26 cellular contexts compared by ENCODE assay signal in the genomic region with DNA sequence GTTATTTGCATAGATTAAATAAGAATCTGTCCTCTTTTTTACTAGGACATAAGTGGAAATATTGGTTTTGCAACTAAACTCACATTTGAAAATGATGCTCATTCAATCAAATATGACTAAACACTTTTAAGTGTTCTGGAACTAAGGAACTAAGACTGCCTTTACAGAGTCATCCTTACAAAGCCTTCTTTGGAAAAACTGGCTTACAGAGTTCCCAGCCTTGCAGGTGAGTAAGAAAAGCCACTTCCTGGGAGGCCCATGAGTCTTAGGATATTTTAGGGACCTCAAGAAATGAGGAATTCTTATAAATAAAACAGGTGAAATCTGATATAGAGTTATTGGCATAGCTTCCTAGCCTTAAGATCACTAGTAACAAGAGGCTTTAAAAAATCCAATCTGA.
"Had no signal": no experiment of that assay in that cellular context is flagged by ENCODE, and none has a peak within 500 bp of the region (broad histone marks: within the 10 kb centered on the region; RNA-seq: fewer than 3 reads in every experiment).

No MANE protein-coding gene starts in this region.

- H3K4me1 ChIP-seq: tibial artery had no signal

- DNase-seq: activated CD4-positive, alpha-beta T cell treated with anti-CD3 and anti-CD28 coated beads for 48 hours; activated CD4-positive, alpha-beta T cell treated with anti-CD3 and anti-CD28 coated beads, Interleukin-2, amount 50 U/mL, for 48 hours; activated CD8-positive, alpha-beta memory T cell treated with anti-CD3 and anti-CD28 coated beads for 24 hours; activated effector memory CD4-positive, alpha-beta T cell treated with Interleukin-2 at 50 U/mL for 16 hours; activated naive CD4-positive, alpha-beta T cell treated with anti-CD3 and anti-CD28 coated beads for 36 hours; activated naive CD8-positive, alpha-beta T cell treated with anti-CD3 and anti-CD28 coated beads for 36 hours; amniotic stem cell; dermis blood vessel endothelial cell; effector CD4-positive, alpha-beta T cell; islet precursor cell; left colon; naive thymus-derived CD8-positive, alpha-beta T cell; nucleus accumbens; pancreas; psoas muscle; stimulated activated CD4-positive, alpha-beta T cell treated with anti-CD3 and anti-CD28 coated beads, Interleukin-2, amount 100 ng/mL, for 24 hours; stimulated activated naive B cell treated with anti-CD40 and anti-IgM and Interleukin-4, amounts not matched to agents 10 μg/mL and 1 μg/mL and 100 μg/mL, for 72 hours; T-helper 1 cell; tibial artery; upper lobe of right lung; WERI-Rb-1 had no signal

- ATAC-seq: activated CD4-positive, CD25-positive, alpha-beta regulatory T cell treated with anti-CD3 and anti-CD28 coated beads, Interleukin-2, amount 50 U/mL, for 24 hours; gastroesophageal sphincter; left colon; naive thymus-derived CD8-positive, alpha-beta T cell; pancreas; psoas muscle; stimulated activated naive B cell treated with anti-CD40 and anti-IgM and Interleukin-4, amounts not matched to agents 10 μg/mL and 1 μg/mL and 100 μg/mL, for 72 hours; upper lobe of right lung had no signal

- FAIRE-seq: pancreas had no signal

- H3K27me3 ChIP-seq: gastroesophageal sphincter, hepatocyte, pancreas, suprapubic skin, tibial artery, upper lobe of right lung had no signal

- H3K27ac ChIP-seq: epithelial cell of prostate, gastroesophageal sphincter, hepatocyte, pancreas, psoas muscle, suprapubic skin, tibial artery, upper lobe of right lung, WERI-Rb-1 had no signal
